ENCODE assay signal across 33 cellular contexts in genomic region chr2:187514930-187515329, GRCh38. TPM values are rescaled to one million over a fixed set of nuclear protein-coding genes. Genes with fewer than 3 reads are reported as not detected.
"Had no signal": no experiment of that assay in that cellular context is flagged by ENCODE, and none has a peak within 500 bp of the region (broad histone marks: within the 10 kb centered on the region; RNA-seq: fewer than 3 reads in every experiment).

No MANE protein-coding gene starts in this region.

- H3K27me3 ChIP-seq: adrenal gland, ascending aorta, body of pancreas, brain microvascular endothelial cell, breast epithelium, cardiac muscle cell had no signal

- H3K9me3 ChIP-seq: adrenal gland, body of pancreas had no signal

- ATAC-seq: activated naive CD4-positive, alpha-beta T cell treated with anti-CD3 and anti-CD28 coated beads, Interleukin-2, amount 50 U/mL, for 72 hours; activated naive CD8-positive, alpha-beta T cell treated with anti-CD3 and anti-CD28 coated beads, Interleukin-2, amount 50 U/mL, for 24 hours; activated T-cell treated with anti-CD3 and anti-CD28 coated beads, Interleukin-2, amount 50 U/mL, for 4 hours; activated T-cell treated with anti-CD3 and anti-CD28 coated beads, Interleukin-2, amount 50 U/mL, for 72 hours; activated T-helper 17 cell treated with anti-CD3 and anti-CD28 coated beads, Interleukin-2, amount 50 U/mL, for 72 hours; body of pancreas had no signal

- H3K36me3 ChIP-seq: adrenal gland, breast epithelium, cardiac muscle cell had no signal

- FAIRE-seq: astrocyte, bronchial epithelial cell had no signal

- H3K4me1 ChIP-seq: adrenal gland, ascending aorta, body of pancreas, breast epithelium had no signal

- DNase-seq: activated effector memory CD4-positive, alpha-beta T cell treated with anti-CD3 and anti-CD28 coated beads, Interleukin-2, amount 50 U/mL, for 16 hours; activated effector memory CD4-positive, alpha-beta T cell treated with Interleukin-2 at 50 U/mL for 16 hours; activated gamma-delta T cell; activated gamma-delta T cell treated with Interleukin-2 at 50 U/mL for 16 hours; activated naive CD4-positive, alpha-beta T cell; activated naive CD4-positive, alpha-beta T cell treated with anti-CD3 and anti-CD28 coated beads for 36 hours; activated naive CD4-positive, alpha-beta T cell treated with anti-CD3 and anti-CD28 coated beads, Interleukin-2, amount 10 ng/mL, durations not matched to agents 7 days and 5 days; activated naive CD4-positive, alpha-beta T cell treated with anti-CD3 and anti-CD28 coated beads, Interleukin-2, amount 50 U/mL, for 16 hours; activated naive CD4-positive, alpha-beta T cell treated with Interleukin-2 at 50 U/mL for 16 hours; activated naive CD8-positive, alpha-beta T cell treated with anti-CD3 and anti-CD28 coated beads for 36 hours; activated naive CD8-positive, alpha-beta T cell treated with anti-CD3 and anti-CD28 coated beads, Interleukin-2, amount 10 ng/mL, durations not matched to agents 7 days and 5 days; activated naive CD8-positive, alpha-beta T cell treated with anti-CD3 and anti-CD28 coated beads, Interleukin-2, amount 50 U/mL, for 24 hours; activated T-cell treated with anti-CD3 and anti-CD28 coated beads, Interleukin-2, amount 50 U/mL, for 24 hours; activated T-cell treated with anti-CD3 and anti-CD28 coated beads, Interleukin-2, amount 50 U/mL, for 4 hours; activated T-cell treated with anti-CD3 and anti-CD28 coated beads, Interleukin-2, amount 50 U/mL, for 48 hours; activated T-cell treated with anti-CD3 and anti-CD28 coated beads, Interleukin-2, amount 50 U/mL, for 72 hours; adrenal gland; amniotic stem cell; amygdala; anterior cingulate cortex; aorta; body of pancreas; brain microvascular endothelial cell; caudate nucleus; central memory CD4-positive, alpha-beta T cell; cerebellar nuclear complex had no signal

- H3K27ac ChIP-seq: adrenal gland, ascending aorta, body of pancreas, brain microvascular endothelial cell, breast epithelium, cardiac muscle cell had no signal

- H3K4me3 ChIP-seq: adrenal gland, ascending aorta, body of pancreas, breast epithelium, cardiac muscle cell had no signal

RNA-seq across cellular contexts. Expression of gene TFPI, which starts 39.3 kb away (rescaled TPM):
- total RNA-seq: activated naive CD4-positive, alpha-beta T cell treated with anti-CD3 and anti-CD28 coated beads for 36 hours; activated naive CD8-positive, alpha-beta T cell treated with anti-CD3 and anti-CD28 coated beads for 36 hours had no signal
